In genomic region chr10:80674809-80675208, GRCh38 we compare ENCODE assay signal across 27 cellular contexts.
"Had no signal": no experiment of that assay in that cellular context is flagged by ENCODE, and none has a peak within 500 bp of the region (broad histone marks: within the 10 kb centered on the region; RNA-seq: fewer than 3 reads in every experiment).

No MANE protein-coding gene starts in this region.

- ATAC-seq: stimulated activated effector memory CD8-positive, alpha-beta T cell treated with anti-CD3 and anti-CD28 coated beads, Interleukin-12 subunit alpha, Interleukin-12 subunit beta, amount 100 ng/mL, for 72 hours; stimulated activated memory B cell treated with anti-CD40 and anti-IgM and Interleukin-4, amounts not matched to agents 10 μg/mL and 1 μg/mL and 100 μg/mL, for 72 hours; stimulated activated naive B cell treated with anti-CD40 and anti-IgM and Interleukin-4, amounts not matched to agents 10 μg/mL and 1 μg/mL and 100 μg/mL, for 72 hours; stimulated activated naive CD8-positive, alpha-beta T cell treated with anti-CD3 and anti-CD28 coated beads, Interleukin-15, amount 100 ng/mL, for 72 hours; stimulated activated naive CD8-positive, alpha-beta T cell treated with anti-CD3 and anti-CD28 coated beads, Interleukin-15, Interleukin-2, amounts not matched to agents 100 U/mL and 50 U/mL, for 24 hours; upper lobe of right lung had no signal

- DNase-seq: stimulated activated CD4-positive, alpha-beta T cell treated with anti-CD3 and anti-CD28 coated beads, Interleukin-2, amount 100 ng/mL, for 48 hours; stimulated activated CD4-positive, alpha-beta T cell treated with anti-CD3 and anti-CD28 coated beads, Interleukin-4, amount 100 ng/mL, for 1 hour; stimulated activated CD4-positive, alpha-beta T cell treated with anti-CD3 and anti-CD28 coated beads, Interleukin-4, amount 100 ng/mL, for 24 hours; stimulated activated CD4-positive, alpha-beta T cell treated with anti-CD3 and anti-CD28 coated beads, Interleukin-4, amount 100 ng/mL, for 4 hours; stimulated activated CD8-positive, alpha-beta memory T cell treated with anti-CD3 and anti-CD28 coated beads, Interleukin-4, amount 100 ng/mL, for 48 hours; stimulated activated naive B cell treated with anti-CD40 and anti-IgM and Interleukin-4, amounts not matched to agents 10 μg/mL and 1 μg/mL and 100 μg/mL, for 72 hours; stimulated activated naive CD4-positive, alpha-beta T cell; stimulated activated naive CD4-positive, alpha-beta T cell treated with Interleukin-2 at 50 U/mL for 16 hours; stimulated activated naive CD8-positive, alpha-beta T cell treated with anti-CD3 and anti-CD28 coated beads, Interleukin-15, amount 100 ng/mL, for 72 hours; stimulated activated naive CD8-positive, alpha-beta T cell treated with anti-CD3 and anti-CD28 coated beads, Interleukin-15, Interleukin-2, amounts not matched to agents 100 U/mL and 50 U/mL, for 24 hours; stomach; substantia nigra; testis; thyroid gland; tibial artery; transverse colon; trophoblast cell; upper lobe of left lung; upper lobe of right lung; uterus had no signal

- H3K4me1 ChIP-seq: stomach, suprapubic skin, testis, thyroid gland, tibial artery, tibial nerve, transverse colon, upper lobe of left lung, upper lobe of right lung, uterus, vagina had no signal

- H3K36me3 ChIP-seq: stomach, suprapubic skin, thoracic aorta, thyroid gland, tibial artery, tibial nerve, transverse colon, upper lobe of left lung, upper lobe of right lung, uterus, vagina had no signal

- H3K27ac ChIP-seq: stomach, suprapubic skin, testis, thoracic aorta, thyroid gland, tibial artery, tibial nerve, transverse colon, upper lobe of left lung, upper lobe of right lung, uterus, vagina had no signal

- H3K4me3 ChIP-seq: stomach, suprapubic skin, testis, thoracic aorta, thyroid gland, tibial artery, tibial nerve, transverse colon, upper lobe of left lung, upper lobe of right lung, uterus, vagina had no signal

- FAIRE-seq: urothelium cell line had no signal

- H3K9me3 ChIP-seq: stomach, suprapubic skin, testis, thoracic aorta, thyroid gland, tibial artery, tibial nerve, transverse colon, upper lobe of left lung, upper lobe of right lung, uterus, vagina had no signal

- H3K27me3 ChIP-seq: stomach, suprapubic skin, testis, thyroid gland, tibial artery, tibial nerve, transverse colon, upper lobe of left lung, upper lobe of right lung, uterus, vagina had no signal
